ENCODE assay signal across 26 cellular contexts in genomic region chr7:130521552-130521951, GRCh38. TPM values are rescaled to one million over a fixed set of nuclear protein-coding genes. Genes with fewer than 3 reads are reported as not detected.
DNase-seq lines count a peak whose midpoint lies in the region; ATAC-seq, FAIRE-seq and TF ChIP-seq lines count a peak whose summit lies in the region.
"Had no signal": no experiment of that assay in that cellular context is flagged by ENCODE, and none has a peak within 500 bp of the region (broad histone marks: within the 10 kb centered on the region; RNA-seq: fewer than 3 reads in every experiment).

No MANE protein-coding gene starts in this region.

- H3K4me3 ChIP-seq in IMR-90 (ENCODE audit: insufficient read depth, low read depth, low read length) (no peak overlapping the region), K562 (no peak overlapping the region)
- H3K4me3 ChIP-seq: A549; BLaER1 treated with 17β-estradiol and CSF1 and Interleukin-3, amounts not matched to agents 10 nM and 100 nM; GM12878 had no signal

- H3K9ac ChIP-seq in IMR-90 (ENCODE audit: low read depth, low read length) (no peak overlapping the region), K562 (ENCODE audit: insufficient read depth in 1 of 2, low read depth in 2 of 2, low read length in 2 of 2) (no peak overlapping the region)
- H3K9ac ChIP-seq: BLaER1 treated with 17β-estradiol and CSF1 and Interleukin-3, amounts not matched to agents 10 nM and 100 nM had no signal

- no peak overlapping the region for H3K4me2 ChIP-seq in IMR-90 (ENCODE audit: low read depth, low read length)
- no peak overlapping the region for H3K4me2 ChIP-seq in K562 (ENCODE audit: insufficient read depth, low read length)
- H3K4me2 ChIP-seq: A549; BLaER1 treated with 17β-estradiol and CSF1 and Interleukin-3, amounts not matched to agents 10 nM and 100 nM had no signal

- TF ChIP-seq CTCF in IMR-90 (conservative IDR thresholded peaks at IDR 0.05; ENCODE audit: low read depth, low read length) (no peak), K562 (IDR thresholded peaks at IDR 0.05 in 2 of 3, conservative IDR thresholded peaks at IDR 0.05 in 1 of 3; ENCODE audit: insufficient read depth in 2 of 3, low read depth in 1 of 3, low read length in 3 of 3) (no peak)

- no peak overlapping the region for H2BK5ac ChIP-seq in IMR-90 (ENCODE audit: low read depth, low read length, poor library complexity, severe bottlenecking)

- POLR2A ChIA-PET in IMR-90 (lab: Charles Lee; ENCODE audit: unreplicated experiment) (no interaction called here), K562 (lab: Yijun Ruan, JAX) (interaction anchor here (0.7 to 1.3 kb wide), 3 partner anchors 10 to 387 kb away, joined by 3 read pairs; no protein-coding TSS in a partner anchor), T-cell (lab: Charles Lee) (no interaction called here)

- no peak overlapping the region for H2BK20ac ChIP-seq in IMR-90 (ENCODE audit: low read depth, low read length)

- no peak overlapping the region for H3K18ac ChIP-seq in IMR-90 (ENCODE audit: low read depth, low read length)

- H3K4me1 ChIP-seq in IMR-90 (ENCODE audit: control insufficient read depth, insufficient read depth, low read length), result no peaks in the 10 kb centered on the region
- peaks cover 0 to 4% of the 10 kb centered on the region in 2 experiments; a peak in 2 of 5 replicates for H3K4me1 ChIP-seq in K562 (replicated peaks in 1 of 2; ENCODE audit: control insufficient read depth in 2 of 2, insufficient read depth in 2 of 2, low read length in 2 of 2)
- H3K4me1 ChIP-seq: A549; BE2C; BLaER1 treated with 17β-estradiol and CSF1 and Interleukin-3, amounts not matched to agents 10 nM and 100 nM had no signal

- H3K27ac Mint-ChIP-seq in T-cell, result no peak overlapping the region
- H3K27ac Mint-ChIP-seq: CD14-positive monocyte; CD4-positive, alpha-beta T cell; CD8-positive, alpha-beta memory T cell had no signal

- DNase-seq in IMR-90, result no peak
- peak; percentile 33 for DNase-seq in NCI-H69 (lab: John Stamatoyannopoulos, UW)
- DNase-seq in K562 (ENCODE audit: extremely low read depth in 1 of 4, low spot score in 3 of 4), result no peak
- DNase-seq in left colon, result no peak
- no peak for DNase-seq in T-cell
- no peak for DNase-seq in occipital lobe (lab: John Stamatoyannopoulos, UW)
- DNase-seq: 8988T; ACHN; AML-193; BE2C; CD4-positive, alpha-beta T cell; CD8-positive, alpha-beta memory T cell; DMS 273 treated with DMSO at 0.1 percent for 48 hours; DMS79; EL; GDM1; H7; HCEC 1CT had no signal

- no peak overlapping the region for H2AK5ac ChIP-seq in IMR-90 (ENCODE audit: low read depth, low read length)

- CTCF ChIA-PET in IMR-90 (lab: Yijun Ruan, JAX), result no interaction called here
- CTCF ChIA-PET in K562 (lab: Yijun Ruan, JAX; ENCODE audit: low intra/inter-chr PET ratio), result no interaction called here
- CTCF ChIA-PET in T-cell (lab: Charles Lee), result no interaction called here

- H3K36me3 Mint-ChIP-seq in T-cell, result no peaks in the 10 kb centered on the region
- H3K36me3 Mint-ChIP-seq: CD14-positive monocyte; CD8-positive, alpha-beta memory T cell had no signal

- H3K9me3 ChIP-seq in IMR-90 (ENCODE audit: control insufficient read depth, insufficient read depth, low read length), result no peaks in the 10 kb centered on the region
- no peaks in the 10 kb centered on the region for H3K9me3 ChIP-seq in K562 (replicated peaks; ENCODE audit: control insufficient read depth, insufficient read depth, low read depth, low read length)
- H3K9me3 ChIP-seq: A549; BE2C; BLaER1 treated with 17β-estradiol and CSF1 and Interleukin-3, amounts not matched to agents 10 nM and 100 nM had no signal

- no peak overlapping the region for H2BK15ac ChIP-seq in IMR-90 (ENCODE audit: low read depth, low read length)

- H3K27me3 ChIP-seq in IMR-90 (ENCODE audit: control insufficient read depth, insufficient read depth, low read length), result no peaks in the 10 kb centered on the region
- no peaks in the 10 kb centered on the region for H3K27me3 ChIP-seq in K562 (ENCODE audit: control insufficient read depth in 2 of 2, insufficient read depth in 2 of 2, low read length in 2 of 2)
- H3K27me3 ChIP-seq: BE2C; BLaER1 treated with 17β-estradiol and CSF1 and Interleukin-3, amounts not matched to agents 10 nM and 100 nM had no signal

- no peak overlapping the region for H2AK9ac ChIP-seq in IMR-90 (replicated peaks; ENCODE audit: low read depth, low read length, poor library complexity)

- no peak for ATAC-seq in IMR-90 (ENCODE audit: low read depth)
- ATAC-seq in K562, result no peak
- peak; percentile 92 for ATAC-seq in left colon
- ATAC-seq in HG02763 (IDR thresholded peaks at IDR 0.05; ENCODE audit: unreplicated experiment), result no peak
- ATAC-seq in T-cell (replicated peaks in 1 of 4), result no peak
- ATAC-seq: A549, GM12878 had no signal

- in situ Hi-C loops in IMR-90 (cut with MboI; ENCODE audit: low sequenced_read_pairs), result no loop called here
- in situ Hi-C loops in K562 (cut with MboI), result no loop called here

- no peak overlapping the region for H3K14ac ChIP-seq in IMR-90 (replicated peaks; ENCODE audit: low read depth, low read length)

- TF ChIP-seq EP300 in K562 (IDR thresholded peaks at IDR 0.05; ENCODE audit: low read length), result no peak

- no peaks in the 10 kb centered on the region for H3K9me3 Mint-ChIP-seq in T-cell
- H3K9me3 Mint-ChIP-seq: CD14-positive monocyte; CD4-positive, alpha-beta T cell; CD8-positive, alpha-beta memory T cell had no signal

- H4K5ac ChIP-seq in IMR-90 (ENCODE audit: low read depth, low read length), result no peak overlapping the region

- H3K4me3 Mint-ChIP-seq in T-cell, result no peak overlapping the region
- H3K4me3 Mint-ChIP-seq: CD14-positive monocyte; CD4-positive, alpha-beta T cell; CD8-positive, alpha-beta memory T cell had no signal

- intact Hi-C loops in IMR-90 (cut with micrococcal nuclease), result no loop called here
- intact Hi-C loops in K562 (cut with micrococcal nuclease), result no loop called here
- intact Hi-C loops in left colon (cut with DNase I, micrococcal nuclease), result no loop called here

- dilution Hi-C loops in IMR-90 (cut with HindIII; ENCODE audit: low sequenced_read_pairs, unreplicated experiment), result no loop called here

- BruUV-seq in IMR-90 (replicated peaks; lab: Mats Ljungman, UMichigan), result TSS peak; percentile 8
- no TSS peak for BruUV-seq in K562 (replicated peaks; lab: Mats Ljungman, UMichigan)

- no peaks in the 10 kb centered on the region for H3K4me1 Mint-ChIP-seq in T-cell
- H3K4me1 Mint-ChIP-seq: CD14-positive monocyte; CD8-positive, alpha-beta memory T cell had no signal

- TF ChIP-seq RAD21 in IMR-90 (IDR thresholded peaks at IDR 0.05; ENCODE audit: low read length) (no peak), K562 (CRISPR knock-in tag; conservative IDR thresholded peaks at IDR 0.05 in 1 of 2, IDR thresholded peaks at IDR 0.05 in 1 of 2) (no peak)

- H3K4ac ChIP-seq in IMR-90 (ENCODE audit: low read depth, low read length), result no peak overlapping the region

- WGBS in IMR-90 (ENCODE audit: extremely low coverage in 2 of 2, insufficient read length in 1 of 2), 2 experiments, result no CpG with 5 or more reads among the region's 2 CpGs
- WGBS in K562 (ENCODE audit: insufficient coverage, low coverage, missing lambda C conversion rate), result 50% methylated on average over 2 of the region's 2 CpGs

- no peaks in the 10 kb centered on the region for H3K79me2 ChIP-seq in K562 (ENCODE audit: control insufficient read depth, insufficient read depth, low read length)

- H3K9me1 ChIP-seq in IMR-90 (ENCODE audit: insufficient read depth, low read length) (0 out of 2 replicates have a peak, but pooled peaks cover 4% of the 10 kb centered on the region), K562 (ENCODE audit: control insufficient read depth, insufficient read depth, low read length) (no peaks in the 10 kb centered on the region)

- H3K27me3 Mint-ChIP-seq in T-cell, result no peaks in the 10 kb centered on the region
- H3K27me3 Mint-ChIP-seq: CD4-positive, alpha-beta T cell; CD8-positive, alpha-beta memory T cell had no signal

- H3K36me3 ChIP-seq in IMR-90 (ENCODE audit: control insufficient read depth, insufficient read depth, low read length) (peaks cover 5% of the 10 kb centered on the region), K562 (ENCODE audit: control insufficient read depth, insufficient read depth, low read length) (no peaks in the 10 kb centered on the region; the same call in 2 of the 3 replicates)
- H3K36me3 ChIP-seq: BE2C had no signal

- no peak overlapping the region for H4K91ac ChIP-seq in IMR-90 (ENCODE audit: insufficient read depth, low read depth, low read length)

- H3K79me1 ChIP-seq in IMR-90 (ENCODE audit: low read depth in 1 of 2, low read length in 2 of 2), result no peaks in the 10 kb centered on the region

- H2AFZ ChIP-seq in IMR-90 (replicated peaks; ENCODE audit: low read length, poor library complexity), result no peak overlapping the region
- no peak overlapping the region for H2AFZ ChIP-seq in K562 (ENCODE audit: low read depth, low read length)

- no peak overlapping the region for H4K8ac ChIP-seq in IMR-90 (ENCODE audit: low read depth in 2 of 2, low read length in 2 of 2)

- H3K23ac ChIP-seq in IMR-90 (ENCODE audit: low read depth, low read length), result no peak overlapping the region

- no peaks in the 10 kb centered on the region for H4K20me1 ChIP-seq in IMR-90 (ENCODE audit: insufficient read depth, low read length)
- no peaks in the 10 kb centered on the region for H4K20me1 ChIP-seq in K562 (replicated peaks; ENCODE audit: control insufficient read depth, insufficient read depth, low read length)
- H4K20me1 ChIP-seq: BLaER1 treated with 17β-estradiol and CSF1 and Interleukin-3, amounts not matched to agents 10 nM and 100 nM had no signal

- no peak overlapping the region for H3K56ac ChIP-seq in IMR-90 (ENCODE audit: extremely low read depth, insufficient read depth, low read length)

- H3K27ac ChIP-seq in IMR-90 (ENCODE audit: insufficient read depth, low read length) (no peak overlapping the region), K562 (ENCODE audit: extremely low read depth, low read depth, low read length) (no peak overlapping the region)
- H3K27ac ChIP-seq: A549; BLaER1 treated with 17β-estradiol and CSF1 and Interleukin-3, amounts not matched to agents 10 nM and 100 nM had no signal

- no peak for TF ChIP-seq POLR2A in IMR-90 (IDR thresholded peaks at IDR 0.05; ENCODE audit: low read depth, low read length)
- TF ChIP-seq POLR2A in K562 (conservative IDR thresholded peaks at IDR 0.05), result no peak

- H2BK120ac ChIP-seq in IMR-90 (ENCODE audit: low read depth, low read length), result no peak overlapping the region

- no peak for FAIRE-seq in K562 (lab: Jason Lieb, UNC)
- FAIRE-seq: A549, D721Med, GM12878, GM19239, H1 had no signal

RNA-seq across cellular contexts. Expression of gene MEST, which starts 29.7 kb away (rescaled TPM):
- total RNA-seq in IMR-90 (2012; rRNA removed) (231 and 317 TPM in 2 replicates), K562 (2014; rRNA removed) (0.04 and 0.14 TPM in 2 replicates), K562 (2014; rRNA removed; fragmentation: Illumina TruSeq; extraction: Trizol) (0.18 and 0.26 TPM in 2 replicates), K562 (2015; rRNA removed; fragmentation: Illumina TruSeq; extraction: Trizol) (0.41 TPM in 1 of 2 replicates, not detected in the other), K562 (2021) (0.62 and 1.0 TPM in 2 replicates), left colon (10 to 100 TPM; 44.3 to 47.7 TPM), T-cell (1 to 10 TPM; 3.1 to 8.2 (median 5.6) TPM), occipital lobe (85.8 TPM)
- polyA plus RNA-seq in IMR-90 (2012; rRNA removed) (167 and 219 TPM in 2 replicates), K562 (2011; rRNA removed) (0.27 and 0.74 TPM in 2 replicates), K562 (2014; fragmentation: Illumina TruSeq; extraction: Trizol) (0.34 TPM in 1 of 2 replicates, not detected in the other), K562 (2014; fragmentation: Nextera tagmentation; extraction: Ambion mirVana) (under 1 TPM; 0.38 to 0.56 TPM), K562 (2014; rRNA removed) (0.04 and 0.38 TPM in 2 replicates)
- 78.0 and 110 TPM in 2 replicates for polyA plus RNA-seq in IMR-90 (2012; cell fraction: cytosol; rRNA removed)
- polyA plus RNA-seq in IMR-90 (2012; cell fraction: nucleus; rRNA removed; ENCODE audit: low replicate concordance), result 35.5 and 127 TPM in 2 replicates
- total RNA-seq in K562 (2011; cell fraction: chromatin; rRNA removed; ENCODE audit: low replicate concordance), result 1.1 and 1.3 TPM in 2 replicates
- total RNA-seq in K562 (2011; cell fraction: nucleolus; rRNA removed), result 0.33 and 1.1 TPM in 2 replicates
- 0.81 and 0.92 TPM in 2 replicates for total RNA-seq in K562 (2011; cell fraction: nucleoplasm; rRNA removed)
- 0.28 and 0.52 TPM in 2 replicates for polyA plus RNA-seq in K562 (2011; cell fraction: cytosol; rRNA removed)
- 0.22 and 0.53 TPM in 2 replicates for polyA plus RNA-seq in K562 (2011; cell fraction: nucleus; rRNA removed)
- 0.23 and 0.73 TPM in 2 replicates for polyA plus RNA-seq in K562 (2012)
- polyA minus RNA-seq in K562 (2011; rRNA and poly(A)+ RNA removed), result 0.06 and 1.9 TPM in 2 replicates
- polyA minus RNA-seq in K562 (2011; cell fraction: cytosol; rRNA and poly(A)+ RNA removed), result 0.38 TPM in 1 of 2 replicates, not detected in the other
- 0.13 TPM in 1 of 2 replicates, not detected in the other for polyA minus RNA-seq in K562 (2011; cell fraction: nucleus; rRNA and poly(A)+ RNA removed)
